In genomic region chr13:30037766-30038165, GRCh38 we compare ENCODE assay signal across 29 cellular contexts.
DNase-seq lines count a peak whose midpoint lies in the region; ATAC-seq, FAIRE-seq and TF ChIP-seq lines count a peak whose summit lies in the region.
"Had no signal": no experiment of that assay in that cellular context is flagged by ENCODE, and none has a peak within 500 bp of the region (broad histone marks: within the 10 kb centered on the region; RNA-seq: fewer than 3 reads in every experiment).

No MANE protein-coding gene starts in this region.

- peaks cover 15% of the 10 kb centered on the region for H3K4me1 Mint-ChIP-seq in astrocyte (ENCODE audit: low read depth, unreplicated experiment)
- no peaks in the 10 kb centered on the region for H3K4me1 Mint-ChIP-seq in natural killer cell treated with Interleukin-12 subunit alpha and Interleukin-12 subunit beta and Interleukin-15 and Interleukin-18, amount 100 ng/mL, for 72 hours (ENCODE audit: low read depth in 2 of 2)
- H3K4me1 Mint-ChIP-seq: central memory CD8-positive, alpha-beta T cell; IgD-negative memory B cell; stimulated activated memory B cell treated with anti-CD40 and anti-IgM and Interleukin-4, amounts not matched to agents 10 μg/mL and 1 μg/mL and 100 μg/mL, for 72 hours had no signal

- no peaks in the 10 kb centered on the region for H4K20me1 ChIP-seq in astrocyte (ENCODE audit: insufficient read depth, low read length)

- H3K9ac ChIP-seq in astrocyte (ENCODE audit: low read length), result no peak overlapping the region

- intact Hi-C loops in stomach (cut with DNase I; ENCODE audit: low total_unique reads), result no loop called here

- H3K36me3 ChIP-seq in astrocyte (ENCODE audit: insufficient read depth, low read length) (no peaks in the 10 kb centered on the region), stomach (no peaks in the 10 kb centered on the region)
- H3K36me3 ChIP-seq: gastroesophageal sphincter, neutrophil had no signal

- no peaks in the 10 kb centered on the region for H3K9me3 Mint-ChIP-seq in astrocyte (ENCODE audit: unreplicated experiment)
- no peaks in the 10 kb centered on the region for H3K9me3 Mint-ChIP-seq in natural killer cell treated with Interleukin-12 subunit alpha and Interleukin-12 subunit beta and Interleukin-15 and Interleukin-18, amount 100 ng/mL, for 72 hours
- H3K9me3 Mint-ChIP-seq: activated T-cell treated with anti-CD3 and anti-CD28 coated beads, Interleukin-2, amount 50 U/mL, for 24 hours; central memory CD8-positive, alpha-beta T cell; stimulated activated memory B cell treated with anti-CD40 and anti-IgM and Interleukin-4, amounts not matched to agents 10 μg/mL and 1 μg/mL and 100 μg/mL, for 72 hours had no signal

- TF ChIP-seq EP300 in stomach (IDR thresholded peaks at IDR 0.05), result no peak

- no peak overlapping the region for H2AFZ ChIP-seq in astrocyte (ENCODE audit: low read depth, low read length)

- 94 to 96% (median 96%) methylated on average over 4 of the region's 4 CpGs for WGBS in stomach, 5 donors

- H3K4me2 ChIP-seq in astrocyte (ENCODE audit: low read length), result no peak overlapping the region

- DNase-seq in GM03348 (ENCODE audit: low spot score) (peak; percentile 51), astrocyte (ENCODE audit: low read depth) (peak; percentile 78), fibroblast of pulmonary artery (ENCODE audit: low read depth) (peak; percentile 25), skeletal muscle cell (ENCODE audit: low read depth) (peak; percentile 83), stomach (no peak)
- no peak for DNase-seq in stimulated activated CD4-positive, alpha-beta T cell treated with anti-CD3 and anti-CD28 coated beads, Interleukin-2, amount 100 ng/mL, for 48 hours
- no peak for DNase-seq in natural killer cell treated with Interleukin-12 subunit alpha and Interleukin-12 subunit beta and Interleukin-15 and Interleukin-18, amount 100 ng/mL, for 72 hours (ENCODE audit: low spot score)
- DNase-seq: ACHN; activated CD8-positive, alpha-beta memory T cell treated with anti-CD3 and anti-CD28 coated beads for 24 hours; activated naive CD4-positive, alpha-beta T cell treated with Interleukin-2 at 50 U/mL for 16 hours; activated T-cell treated with anti-CD3 and anti-CD28 coated beads, Interleukin-2, amount 50 U/mL, for 24 hours; Calu3; DND-41; NCI-H2081 treated with DMSO at 0.1 percent for 48 hours; NCI-H345; NCI-H774; RPMI8226; stimulated activated CD4-positive, alpha-beta T cell treated with anti-CD3 and anti-CD28 coated beads, Interleukin-4, amount 100 ng/mL, for 1 hour; T-helper 1 cell had no signal

- no peaks in the 10 kb centered on the region for H3K36me3 Mint-ChIP-seq in astrocyte (ENCODE audit: low read depth, unreplicated experiment)
- H3K36me3 Mint-ChIP-seq in natural killer cell treated with Interleukin-12 subunit alpha and Interleukin-12 subunit beta and Interleukin-15 and Interleukin-18, amount 100 ng/mL, for 72 hours, result no peaks in the 10 kb centered on the region
- H3K36me3 Mint-ChIP-seq: CD14-positive monocyte; IgD-negative memory B cell; stimulated activated memory B cell treated with anti-CD40 and anti-IgM and Interleukin-4, amounts not matched to agents 10 μg/mL and 1 μg/mL and 100 μg/mL, for 72 hours had no signal

- H3K27me3 ChIP-seq in astrocyte (ENCODE audit: insufficient read depth, low read length) (no peaks in the 10 kb centered on the region), stomach (peaks cover 0 to 15% (median 0%) of the 10 kb centered on the region in 3 donors)

- H3K27ac Mint-ChIP-seq in astrocyte (ENCODE audit: unreplicated experiment), result no peak overlapping the region
- H3K27ac Mint-ChIP-seq in natural killer cell treated with Interleukin-12 subunit alpha and Interleukin-12 subunit beta and Interleukin-15 and Interleukin-18, amount 100 ng/mL, for 72 hours, result no peak overlapping the region
- H3K27ac Mint-ChIP-seq: activated T-cell treated with anti-CD3 and anti-CD28 coated beads, Interleukin-2, amount 50 U/mL, for 24 hours; CD14-positive monocyte; IgD-negative memory B cell; stimulated activated memory B cell treated with anti-CD40 and anti-IgM and Interleukin-4, amounts not matched to agents 10 μg/mL and 1 μg/mL and 100 μg/mL, for 72 hours had no signal

- no peak overlapping the region for H3K4me3 ChIP-seq in astrocyte (ENCODE audit: insufficient read depth, low read depth, low read length)
- H3K4me3 ChIP-seq in fibroblast of pulmonary artery (replicated peaks; ENCODE audit: low read depth, low read length), result no peak overlapping the region
- H3K4me3 ChIP-seq in skeletal muscle cell (ENCODE audit: low read depth, low read length), result no peak overlapping the region
- H3K4me3 ChIP-seq in stomach, result no peak overlapping the region
- H3K4me3 ChIP-seq: gastroesophageal sphincter, lung had no signal

- FAIRE-seq in astrocyte (lab: Jason Lieb, UNC), result peak; percentile 20
- FAIRE-seq: GM12892 had no signal

- H3K27ac ChIP-seq in astrocyte (ENCODE audit: low read depth, low read length) (no peak overlapping the region), stomach (no peak overlapping the region)
- H3K27ac ChIP-seq: gastroesophageal sphincter, neutrophil had no signal

- H3K9me3 ChIP-seq in astrocyte (ENCODE audit: insufficient read depth, low read depth, low read length) (no peaks in the 10 kb centered on the region), stomach (no peaks in the 10 kb centered on the region)
- H3K9me3 ChIP-seq: gastroesophageal sphincter, neutrophil had no signal

- no peak for ATAC-seq in GM18858 (IDR thresholded peaks at IDR 0.05; ENCODE audit: unreplicated experiment)
- ATAC-seq in natural killer cell treated with Interleukin-12 subunit alpha and Interleukin-12 subunit beta and Interleukin-15 and Interleukin-18, amount 100 ng/mL, for 72 hours, result no peak
- ATAC-seq: gastroesophageal sphincter; HCT116; stimulated activated memory B cell treated with anti-CD40 and anti-IgM and Interleukin-4, amounts not matched to agents 10 μg/mL and 1 μg/mL and 100 μg/mL, for 72 hours had no signal

- no peaks in the 10 kb centered on the region for H3K27me3 Mint-ChIP-seq in astrocyte (ENCODE audit: low read depth, unreplicated experiment)
- H3K27me3 Mint-ChIP-seq in natural killer cell treated with Interleukin-12 subunit alpha and Interleukin-12 subunit beta and Interleukin-15 and Interleukin-18, amount 100 ng/mL, for 72 hours, result peaks cover 32 to 39% of the 10 kb centered on the region in 2 donors

- H3K79me2 ChIP-seq in astrocyte (ENCODE audit: insufficient read depth, low read length), result no peaks in the 10 kb centered on the region

- no peak for TF ChIP-seq POLR2A in stomach (IDR thresholded peaks at IDR 0.05)

- H3K4me1 ChIP-seq in astrocyte (ENCODE audit: insufficient read depth, low read length) (peaks cover 20% of the 10 kb centered on the region), stomach (peaks cover 0 to 3% (median 0%) of the 10 kb centered on the region in 4 donors)

- no peak overlapping the region for H3K4me3 Mint-ChIP-seq in astrocyte (ENCODE audit: unreplicated experiment)
- H3K4me3 Mint-ChIP-seq in natural killer cell treated with Interleukin-12 subunit alpha and Interleukin-12 subunit beta and Interleukin-15 and Interleukin-18, amount 100 ng/mL, for 72 hours, result no peak overlapping the region
- H3K4me3 Mint-ChIP-seq: activated T-cell treated with anti-CD3 and anti-CD28 coated beads, Interleukin-2, amount 50 U/mL, for 24 hours; CD14-positive monocyte; central memory CD8-positive, alpha-beta T cell; stimulated activated memory B cell treated with anti-CD40 and anti-IgM and Interleukin-4, amounts not matched to agents 10 μg/mL and 1 μg/mL and 100 μg/mL, for 72 hours had no signal

- no peak for TF ChIP-seq CTCF in astrocyte (IDR thresholded peaks at IDR 0.05; ENCODE audit: insufficient read depth, low read depth, low read length)
- TF ChIP-seq CTCF in fibroblast of pulmonary artery (IDR thresholded peaks at IDR 0.05; ENCODE audit: low read length, missing control alignments), result no peak
- no peak for TF ChIP-seq CTCF in stomach (IDR thresholded peaks at IDR 0.05)

Comparison
In these comparisons a context has a peak if more than half of its experiments do, and no peak if none do; other contexts are left out.
1. DNase-seq: peak in GM03348 (single experiment), astrocyte (single experiment), fibroblast of pulmonary artery (single experiment) and skeletal muscle cell (single experiment); none in stomach (single experiment), stimulated activated CD4-positive, alpha-beta T cell treated with anti-CD3 and anti-CD28 coated beads, Interleukin-2, amount 100 ng/mL, for 48 hours (0 of 2) and natural killer cell treated with Interleukin-12 subunit alpha and Interleukin-12 subunit beta and Interleukin-15 and Interleukin-18, amount 100 ng/mL, for 72 hours (single experiment).